8 cellular contexts compared by ENCODE assay signal in the genomic region with DNA sequence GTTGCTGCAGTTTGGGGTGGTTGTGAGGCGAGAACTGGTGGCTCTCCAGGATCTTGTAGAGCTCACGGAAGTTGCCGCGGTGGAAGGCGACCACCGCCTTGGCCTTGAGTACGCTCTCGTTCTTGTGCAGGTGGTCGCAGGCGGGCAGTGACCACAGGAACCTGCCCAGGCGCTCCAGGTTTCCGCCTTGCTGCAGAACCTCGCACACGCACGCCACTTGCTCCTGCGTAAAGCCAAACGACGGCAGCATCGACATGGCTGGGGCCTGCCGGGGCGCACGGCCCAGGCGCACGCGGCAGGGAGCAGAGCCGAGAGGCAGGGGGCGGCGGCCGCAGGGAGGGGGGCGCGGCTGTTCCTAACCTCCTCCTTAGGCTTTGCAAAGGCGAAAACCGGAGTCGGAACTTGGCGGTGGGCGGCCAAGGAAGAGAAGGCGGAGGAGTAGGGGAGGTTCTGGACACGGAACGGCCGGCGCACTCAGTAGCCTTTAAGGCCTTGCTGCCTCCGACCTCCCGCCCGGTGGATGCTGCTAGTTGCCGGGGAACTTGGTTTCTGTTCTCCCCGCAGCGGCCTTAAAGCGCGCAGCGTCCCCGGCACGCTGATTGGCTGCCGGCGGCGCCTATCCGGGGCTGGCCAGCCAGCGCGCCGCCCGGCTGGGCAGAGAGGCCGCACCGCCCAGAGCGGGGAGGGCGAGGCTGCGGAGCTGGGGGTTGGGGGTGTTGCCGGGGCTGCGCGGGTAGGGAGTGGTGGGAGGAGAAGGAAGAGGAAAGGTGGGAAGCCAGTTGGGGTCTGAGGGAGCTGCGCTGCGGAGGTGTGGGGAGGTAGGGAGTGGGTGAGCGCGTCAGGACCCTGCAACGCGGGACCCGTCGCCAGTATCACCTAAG. TPM values are rescaled to one million over a fixed set of nuclear protein-coding genes. Genes with fewer than 3 reads are reported as not detected.
DNase-seq lines count a peak whose midpoint lies in the region; ATAC-seq and TF ChIP-seq lines count a peak whose summit lies in the region.

A gene (minus strand): TSS at position 544 of the 881 bp plus-strand sequence. CDS start 288 bp downstream, at position 256.

- TF ChIP-seq CTCF in H9 (conservative IDR thresholded peaks at IDR 0.05) (no peak), upper lobe of right lung (IDR thresholded peaks at IDR 0.05) (no peak)

- H2BK5ac ChIP-seq in H9 (ENCODE audit: insufficient read length, low read length): no peak within 1 kb of the TSS

- H3K4me3 Mint-ChIP-seq in H9: peak within 1 kb of the TSS; percentile 51 to 86
- peak within 1 kb of the TSS; percentile 67 for H3K4me3 Mint-ChIP-seq in T-helper 2 cell treated with Interferon-gamma antibody and Interleukin-4, amounts not matched to agents 5 μg/mL and 100 μg/mL, for 36 hours

- H4K20me1 ChIP-seq in H9 (ENCODE audit: control insufficient read depth, insufficient read depth, insufficient read length): peaks cover 2% of the 10 kb centered on the region

- peaks cover 40 to 76% of the 10 kb centered on the region in 2 experiments for H3K4me1 Mint-ChIP-seq in H9
- peaks cover 35% of the 10 kb centered on the region for H3K4me1 Mint-ChIP-seq in T-helper 2 cell treated with Interferon-gamma antibody and Interleukin-4, amounts not matched to agents 5 μg/mL and 100 μg/mL, for 36 hours (ENCODE audit: low read depth)

- intact Hi-C loops in upper lobe of right lung (cut with DNase I): no loop called here

- H3K9ac ChIP-seq in H9 (ENCODE audit: extremely low read depth, insufficient read length, low read length) (no peak within 1 kb of the TSS), mucosa of rectum (ENCODE audit: low read depth in 1 of 2, low read length in 2 of 2) (no peak within 1 kb of the TSS)

- H3K9me3 Mint-ChIP-seq in H9: peaks cover 0 to 6% of the 10 kb centered on the region in 2 experiments; a peak in 3 of 5 replicates
- H3K9me3 Mint-ChIP-seq in T-helper 2 cell treated with Interferon-gamma antibody and Interleukin-4, amounts not matched to agents 5 μg/mL and 100 μg/mL, for 36 hours: no peaks in the 10 kb centered on the region

- no peak within 1 kb of the TSS for H2BK20ac ChIP-seq in H9 (ENCODE audit: low read depth, low read length, poor library complexity, severe bottlenecking)

- no peak within 1 kb of the TSS for H3K18ac ChIP-seq in H9 (ENCODE audit: insufficient read length, low read depth, low read length)

- H2BK15ac ChIP-seq in H9 (ENCODE audit: low read depth, low read length): no peak within 1 kb of the TSS

- H3K9me3 ChIP-seq in H9 (ENCODE audit: control insufficient read depth, low read depth, low read length) (no peaks in the 10 kb centered on the region), mucosa of rectum (ENCODE audit: control insufficient read depth in 2 of 2, low read length in 2 of 2) (no peaks in the 10 kb centered on the region), upper lobe of right lung (no peaks in the 10 kb centered on the region)

- no peak within 1 kb of the TSS for H3K27ac Mint-ChIP-seq in H9
- no peak within 1 kb of the TSS for H3K27ac Mint-ChIP-seq in T-helper 2 cell treated with Interferon-gamma antibody and Interleukin-4, amounts not matched to agents 5 μg/mL and 100 μg/mL, for 36 hours

- H3K27ac ChIP-seq in H9 (ENCODE audit: insufficient read length, low read depth, low read length): no peak within 1 kb of the TSS
- H3K27ac ChIP-seq in epithelial cell of prostate: peak within 1 kb of the TSS; percentile 70
- H3K27ac ChIP-seq in mucosa of rectum (ENCODE audit: low read depth in 2 of 2, low read length in 2 of 2): no peak within 1 kb of the TSS
- no peak within 1 kb of the TSS for H3K27ac ChIP-seq in upper lobe of right lung

- no peak within 1 kb of the TSS for H4K8ac ChIP-seq in H9 (replicated peaks; ENCODE audit: insufficient read length, low read depth, low read length)

- peak; percentile 90 for ATAC-seq in upper lobe of right lung
- ATAC-seq in GM21367 (IDR thresholded peaks at IDR 0.05; ENCODE audit: unreplicated experiment): no peak

- H3K14ac ChIP-seq in H9 (ENCODE audit: insufficient read depth, low read length): no peak within 1 kb of the TSS

- H3K4ac ChIP-seq in H9 (ENCODE audit: low read depth, low read length): no peak within 1 kb of the TSS

- H3K27me3 Mint-ChIP-seq in H9 (ENCODE audit: low read depth): peaks cover 100% of the 10 kb centered on the region
- H3K27me3 Mint-ChIP-seq in T-helper 2 cell treated with Interferon-gamma antibody and Interleukin-4, amounts not matched to agents 5 μg/mL and 100 μg/mL, for 36 hours (ENCODE audit: low read depth): peaks cover 92% of the 10 kb centered on the region

- H2AK5ac ChIP-seq in H9 (ENCODE audit: insufficient read length, low read length): no peak within 1 kb of the TSS

- no peaks in the 10 kb centered on the region for H3K36me3 Mint-ChIP-seq in H9 (ENCODE audit: insufficient read depth in 1 of 3, low read depth in 3 of 3)
- peaks cover 5% of the 10 kb centered on the region for H3K36me3 Mint-ChIP-seq in T-helper 2 cell treated with Interferon-gamma antibody and Interleukin-4, amounts not matched to agents 5 μg/mL and 100 μg/mL, for 36 hours (ENCODE audit: low read depth)

- H3K79me1 ChIP-seq in H9 (ENCODE audit: insufficient read depth, low read depth, low read length, poor library complexity, severe bottlenecking): no peaks in the 10 kb centered on the region

- peak within 1 kb of the TSS; percentile 62 to 65 for H3K4me3 ChIP-seq in mucosa of rectum (ENCODE audit: low read length in 2 of 2)
- peak within 1 kb of the TSS; percentile 51 for H3K4me3 ChIP-seq in upper lobe of right lung

- no peak within 1 kb of the TSS for H2AFZ ChIP-seq in H9 (ENCODE audit: low read length)

- H2BK120ac ChIP-seq in H9 (ENCODE audit: low read depth, low read length, poor library complexity, severe bottlenecking): no peak within 1 kb of the TSS

- no peak within 1 kb of the TSS for H3K56ac ChIP-seq in H9 (ENCODE audit: insufficient read length, low read depth, low read length)

- peaks cover 75% of the 10 kb centered on the region for H3K27me3 ChIP-seq in H9 (ENCODE audit: insufficient read depth, low read length)
- peaks cover 79 to 97% of the 10 kb centered on the region in 2 donors for H3K27me3 ChIP-seq in mucosa of rectum (ENCODE audit: control insufficient read depth in 2 of 2, insufficient read depth in 2 of 2, low read length in 2 of 2)
- H3K27me3 ChIP-seq in upper lobe of right lung: peaks cover 98% of the 10 kb centered on the region

- no peaks in the 10 kb centered on the region for H3K79me2 ChIP-seq in H9 (ENCODE audit: insufficient read depth, low read length)

- H4K5ac ChIP-seq in H9 (ENCODE audit: insufficient read length, low read depth, low read length): no peak within 1 kb of the TSS

- H4K91ac ChIP-seq in H9 (ENCODE audit: insufficient read length, low read depth, low read length): no peak within 1 kb of the TSS

- H3K4me2 ChIP-seq in H9 (ENCODE audit: insufficient read depth, insufficient read length, low read length): peak within 1 kb of the TSS; percentile 69

- DNase-seq in EL: peak; percentile 94
- DNase-seq in H9: peak; percentile 95
- DNase-seq in NCI-H146 (lab: John Stamatoyannopoulos, UW): peak; percentile 87
- DNase-seq in T-helper 2 cell treated with Interferon-gamma antibody and Interleukin-4, amounts not matched to agents 5 μg/mL and 100 μg/mL, for 36 hours (ENCODE audit: low spot score): peak; percentile 35
- peak; percentile 83 for DNase-seq in epithelial cell of prostate (ENCODE audit: low read depth, low spot score)
- DNase-seq in upper lobe of right lung: peak; percentile 77

- no peak within 1 kb of the TSS for H2BK12ac ChIP-seq in H9 (ENCODE audit: insufficient read length, low read depth, low read length)

- H3K4me1 ChIP-seq in H9 (ENCODE audit: insufficient read depth, low read length): no peaks in the 10 kb centered on the region
- H3K4me1 ChIP-seq in mucosa of rectum (ENCODE audit: control insufficient read depth in 2 of 2, insufficient read depth in 2 of 2, low read length in 2 of 2): peaks cover 21% of the 10 kb centered on the region in 2 donors
- H3K4me1 ChIP-seq in upper lobe of right lung: peaks cover 36% of the 10 kb centered on the region

- H3K36me3 ChIP-seq in mucosa of rectum (ENCODE audit: control insufficient read depth in 2 of 2, insufficient read depth in 2 of 2, low read length in 2 of 2) (no peaks in the 10 kb centered on the region), upper lobe of right lung (no peaks in the 10 kb centered on the region)

- no CpG with 5 or more reads among the region's 76 CpGs for WGBS in H9 (ENCODE audit: extremely low coverage, insufficient read length, low lambda C conversion rate)

- H3K23me2 ChIP-seq in H9 (ENCODE audit: insufficient read length, low read depth, low read length, poor library complexity, severe bottlenecking): peaks cover 17% of the 10 kb centered on the region

- H3K23ac ChIP-seq in H9 (ENCODE audit: insufficient read length, low read depth, low read length): no peak within 1 kb of the TSS

- H3T11ph ChIP-seq in H9 (ENCODE audit: low read length): no peak within 1 kb of the TSS

RNA-seq across cellular contexts. Expression of the gene that starts here (rescaled TPM):
- 0.09 and 0.17 TPM in 2 replicates for total RNA-seq in H9 (2021)
- total RNA-seq in upper lobe of right lung: 0.14 TPM

Comparison
In these comparisons a context has a peak if more than half of its experiments do, and no peak if none do; other contexts are left out.
1. Peak in DNase-seq and H3K4me2 ChIP-seq in H9; RNA of the gene not detected or under 1 TPM.
2. Peak in DNase-seq, ATAC-seq and H3K4me3 ChIP-seq in upper lobe of right lung; RNA of the gene not detected or under 1 TPM.
3. DNase-seq: peak in every context shown above with its lines; median percentile 95 in H9; 94 in EL; 87 in NCI-H146; 83 in epithelial cell of prostate; 77 in upper lobe of right lung; 35 in T-helper 2 cell treated with Interferon-gamma antibody and Interleukin-4, amounts not matched to agents 5 μg/mL and 100 μg/mL, for 36 hours.